18 cellular contexts compared by ENCODE assay signal in genomic region chr9:83153030-83153429, GRCh38.
"Had no signal": no experiment of that assay in that cellular context is flagged by ENCODE, and none has a peak within 500 bp of the region (broad histone marks: within the 10 kb centered on the region; RNA-seq: fewer than 3 reads in every experiment).

No MANE protein-coding gene starts in this region.

- H3K27me3 ChIP-seq: brain microvascular endothelial cell, esophagus muscularis mucosa, neural progenitor cell, right lobe of liver, suprapubic skin, upper lobe of left lung had no signal

- H2AFZ ChIP-seq: neural progenitor cell had no signal

- H3K4me3 Mint-ChIP-seq: activated naive CD8-positive, alpha-beta T cell treated with anti-CD3 and anti-CD28 coated beads, Interleukin-2, amount 10 ng/mL, durations not matched to agents 7 days and 5 days; central memory CD8-positive, alpha-beta T cell; neural progenitor cell had no signal

- H3K27ac Mint-ChIP-seq: activated naive CD8-positive, alpha-beta T cell treated with anti-CD3 and anti-CD28 coated beads, Interleukin-2, amount 10 ng/mL, durations not matched to agents 7 days and 5 days; neural progenitor cell had no signal

- H3K9ac ChIP-seq: neural progenitor cell had no signal

- H3K4me2 ChIP-seq: neural progenitor cell, smooth muscle cell had no signal

- H3K27me3 Mint-ChIP-seq: activated naive CD8-positive, alpha-beta T cell treated with anti-CD3 and anti-CD28 coated beads, Interleukin-2, amount 10 ng/mL, durations not matched to agents 7 days and 5 days; central memory CD8-positive, alpha-beta T cell had no signal

- H3K9me3 Mint-ChIP-seq: neural progenitor cell had no signal

- H3K4me3 ChIP-seq: coronary artery, esophagus muscularis mucosa, neural progenitor cell, right lobe of liver, smooth muscle cell, suprapubic skin, upper lobe of left lung had no signal

- H3K36me3 ChIP-seq: brain microvascular endothelial cell, esophagus muscularis mucosa, neural progenitor cell, right lobe of liver, suprapubic skin, upper lobe of left lung had no signal

- ATAC-seq: left lobe of liver, right lobe of liver had no signal

- H3K27ac ChIP-seq: brain microvascular endothelial cell, coronary artery, esophagus muscularis mucosa, neural progenitor cell, right lobe of liver, suprapubic skin had no signal

- H3K9me3 ChIP-seq: right lobe of liver, suprapubic skin had no signal

- H3K36me3 Mint-ChIP-seq: activated naive CD8-positive, alpha-beta T cell treated with anti-CD3 and anti-CD28 coated beads, Interleukin-2, amount 10 ng/mL, durations not matched to agents 7 days and 5 days; neural progenitor cell had no signal

- H3K4me1 Mint-ChIP-seq: central memory CD8-positive, alpha-beta T cell; neural progenitor cell had no signal

- H3K4me1 ChIP-seq: esophagus muscularis mucosa, neural progenitor cell, suprapubic skin, upper lobe of left lung had no signal

- DNase-seq: activated CD4-positive, CD25-positive, alpha-beta regulatory T cell treated with anti-CD3 and anti-CD28 coated beads, Interleukin-2, amount 50 U/mL, for 72 hours; activated naive CD4-positive, alpha-beta T cell; activated naive CD8-positive, alpha-beta T cell treated with anti-CD3 and anti-CD28 coated beads, Interleukin-2, amount 10 ng/mL, durations not matched to agents 7 days and 5 days; activated T-cell treated with anti-CD3 and anti-CD28 coated beads for 4 hours; brain microvascular endothelial cell; islet precursor cell; right lobe of liver; stimulated activated CD4-positive, alpha-beta T cell treated with anti-CD3 and anti-CD28 coated beads, Interleukin-4, amount 100 ng/mL, for 4 hours; stimulated activated CD8-positive, alpha-beta memory T cell treated with anti-CD3 and anti-CD28 coated beads, Interleukin-4, amount 100 ng/mL, for 48 hours; stimulated activated naive CD4-positive, alpha-beta T cell treated with Interleukin-2 at 50 U/mL for 16 hours; upper lobe of left lung had no signal
